ENCODE assay signal across 9 cellular contexts in the genomic region with DNA sequence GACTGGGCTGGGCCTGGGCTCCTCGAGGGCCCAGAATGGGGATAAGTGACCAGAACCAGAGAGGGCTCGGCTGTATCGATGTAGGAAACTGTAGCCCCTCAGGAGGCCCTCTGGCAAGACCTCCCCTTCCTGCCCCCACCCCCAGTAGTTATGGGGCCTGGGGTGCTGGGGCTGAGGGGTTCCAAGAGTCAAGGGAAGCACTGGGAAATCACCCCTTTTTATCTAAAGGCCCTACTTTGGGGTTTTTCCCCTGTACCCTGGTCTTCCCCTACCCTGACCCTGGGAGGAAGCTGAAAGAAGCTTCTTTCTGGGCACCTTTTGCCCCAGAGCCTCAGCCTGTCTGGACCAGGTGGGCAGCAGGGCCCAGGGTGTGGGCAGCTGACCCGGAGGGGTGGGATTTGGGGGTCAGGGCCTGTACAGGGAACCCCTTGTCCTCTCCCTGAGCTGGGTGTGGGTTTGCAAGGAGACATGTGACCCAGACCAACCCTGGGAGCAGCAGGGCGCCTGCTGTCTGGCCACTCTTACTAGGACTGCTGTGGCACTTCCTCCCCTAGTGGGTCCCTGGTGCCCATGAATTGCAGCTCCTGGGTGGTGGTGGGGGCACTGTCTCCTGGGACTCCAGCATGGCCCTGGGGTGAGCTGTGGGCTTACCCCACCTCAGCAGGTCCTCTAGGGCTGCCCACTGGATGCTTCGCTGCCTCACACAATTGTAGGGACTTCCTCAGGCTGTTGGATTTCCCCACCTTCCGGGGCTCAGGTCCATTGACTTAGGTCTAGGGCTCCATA. TPM values are rescaled to one million over a fixed set of nuclear protein-coding genes. Genes with fewer than 3 reads are reported as not detected.
A peak's percentile ranks its signal among the peaks of the same experiment; 100 is the strongest.
DNase-seq lines count a peak whose midpoint lies in the region; ATAC-seq lines count a peak whose summit lies in the region.
"Had no signal": no experiment of that assay in that cellular context is flagged by ENCODE, and none has a peak within 500 bp of the region (broad histone marks: within the 10 kb centered on the region; RNA-seq: fewer than 3 reads in every experiment).

No MANE protein-coding gene starts in this region.

- ATAC-seq in GM21717 (IDR thresholded peaks at IDR 0.05; ENCODE audit: unreplicated experiment) (peak; percentile 16), GM18498 (IDR thresholded peaks at IDR 0.05; ENCODE audit: unreplicated experiment) (no peak), HG03135 (IDR thresholded peaks at IDR 0.05; ENCODE audit: unreplicated experiment) (no peak)

- H3K9me3 ChIP-seq in BLaER1 treated with 17β-estradiol and CSF1 and Interleukin-3, amounts not matched to agents 10 nM and 100 nM (replicated peaks in 1 of 11), result no peaks in the 10 kb centered on the region

- peaks cover 4% of the 10 kb centered on the region for H3K36me3 Mint-ChIP-seq in activated T-helper 1 cell treated with anti-CD3 and anti-CD28 coated beads, Interleukin-12 subunit alpha, Interleukin-12 subunit beta, Interleukin-2, Interleukin-4 antibody, amounts not matched to agents 30 ng/mL and 10 ng/mL and 1 ng/mL, durations not matched to agents 14 hours and 24 hours and 36 hours (ENCODE audit: low read depth)

- H3K27ac ChIP-seq in BLaER1 treated with 17β-estradiol and CSF1 and Interleukin-3, amounts not matched to agents 10 nM and 100 nM, result peak overlapping the region in 5 of 11 experiments; percentile 69 to 77 (median 72); a peak in 11 of 22 replicates

- peak overlapping the region in 7 of 10 experiments; percentile 13 to 92 (median 77); a peak in 12 of 20 replicates for H3K4me3 ChIP-seq in BLaER1 treated with 17β-estradiol and CSF1 and Interleukin-3, amounts not matched to agents 10 nM and 100 nM

- H3K9me3 Mint-ChIP-seq in activated T-helper 1 cell treated with anti-CD3 and anti-CD28 coated beads, Interleukin-12 subunit alpha, Interleukin-12 subunit beta, Interleukin-2, Interleukin-4 antibody, amounts not matched to agents 30 ng/mL and 10 ng/mL and 1 ng/mL, durations not matched to agents 14 hours and 24 hours and 36 hours, result no peaks in the 10 kb centered on the region

- peaks cover 0 to 28% (median 0%) of the 10 kb centered on the region in 11 experiments; a peak in 5 of 22 replicates for H3K36me3 ChIP-seq in BLaER1 treated with 17β-estradiol and CSF1 and Interleukin-3, amounts not matched to agents 10 nM and 100 nM

- H3K4me2 ChIP-seq in BLaER1 treated with 17β-estradiol and CSF1 and Interleukin-3, amounts not matched to agents 10 nM and 100 nM, result peak overlapping the region; percentile 88 to 99 (median 96)

- peaks cover 60 to 89% (median 71%) of the 10 kb centered on the region in 10 experiments for H3K4me1 ChIP-seq in BLaER1 treated with 17β-estradiol and CSF1 and Interleukin-3, amounts not matched to agents 10 nM and 100 nM

- peaks cover 0 to 31% (median 4%) of the 10 kb centered on the region in 11 experiments; a peak in 9 of 22 replicates for H4K20me1 ChIP-seq in BLaER1 treated with 17β-estradiol and CSF1 and Interleukin-3, amounts not matched to agents 10 nM and 100 nM

- peaks cover 38% of the 10 kb centered on the region for H3K4me1 Mint-ChIP-seq in activated T-helper 1 cell treated with anti-CD3 and anti-CD28 coated beads, Interleukin-12 subunit alpha, Interleukin-12 subunit beta, Interleukin-2, Interleukin-4 antibody, amounts not matched to agents 30 ng/mL and 10 ng/mL and 1 ng/mL, durations not matched to agents 14 hours and 24 hours and 36 hours (ENCODE audit: low read depth)

- DNase-seq in activated T-helper 1 cell treated with anti-CD3 and anti-CD28 coated beads, Interleukin-12 subunit alpha, Interleukin-12 subunit beta, Interleukin-2, Interleukin-4 antibody, amounts not matched to agents 30 ng/mL and 10 ng/mL and 1 ng/mL, durations not matched to agents 14 hours and 24 hours and 36 hours (ENCODE audit: low spot score), result no peak
- DNase-seq in medulla oblongata (ENCODE audit: extremely low spot score) (peak; percentile 47), mucosa of gallbladder (ENCODE audit: low spot score) (no peak)
- DNase-seq in effector CD8-positive, alpha-beta T cell (lab: John Stamatoyannopoulos, UW), result no peak

- H3K4me3 Mint-ChIP-seq in activated T-helper 1 cell treated with anti-CD3 and anti-CD28 coated beads, Interleukin-12 subunit alpha, Interleukin-12 subunit beta, Interleukin-2, Interleukin-4 antibody, amounts not matched to agents 30 ng/mL and 10 ng/mL and 1 ng/mL, durations not matched to agents 14 hours and 24 hours and 36 hours, result peak overlapping the region; percentile 96

- peak overlapping the region; percentile 58 for H3K27ac Mint-ChIP-seq in activated T-helper 1 cell treated with anti-CD3 and anti-CD28 coated beads, Interleukin-12 subunit alpha, Interleukin-12 subunit beta, Interleukin-2, Interleukin-4 antibody, amounts not matched to agents 30 ng/mL and 10 ng/mL and 1 ng/mL, durations not matched to agents 14 hours and 24 hours and 36 hours

- peaks cover 20% of the 10 kb centered on the region for H3K27me3 Mint-ChIP-seq in activated T-helper 1 cell treated with anti-CD3 and anti-CD28 coated beads, Interleukin-12 subunit alpha, Interleukin-12 subunit beta, Interleukin-2, Interleukin-4 antibody, amounts not matched to agents 30 ng/mL and 10 ng/mL and 1 ng/mL, durations not matched to agents 14 hours and 24 hours and 36 hours (ENCODE audit: insufficient read depth)

- intact Hi-C loops in activated T-helper 1 cell treated with anti-CD3 and anti-CD28 coated beads, Interleukin-12 subunit alpha, Interleukin-12 subunit beta, Interleukin-2, Interleukin-4 antibody, amounts not matched to agents 30 ng/mL and 10 ng/mL and 1 ng/mL, durations not matched to agents 14 hours and 24 hours and 36 hours (cut with micrococcal nuclease), result loop anchor here (1.0 to 2.0 kb wide), 2 partner anchors 16 to 24 kb away; no protein-coding TSS in a partner anchor

- H3K9ac ChIP-seq in BLaER1 treated with 17β-estradiol and CSF1 and Interleukin-3, amounts not matched to agents 10 nM and 100 nM, result peak overlapping the region in 7 of 11 experiments; percentile 13 to 90 (median 56); a peak in 10 of 22 replicates

- peaks cover 18 to 60% (median 54%) of the 10 kb centered on the region in 11 experiments; a peak in 21 of 22 replicates for H3K27me3 ChIP-seq in BLaER1 treated with 17β-estradiol and CSF1 and Interleukin-3, amounts not matched to agents 10 nM and 100 nM

RNA-seq across cellular contexts. Expression of a gene that starts 1.5 kb away (rescaled TPM):
- 19.8 and 21.2 TPM in 2 replicates for total RNA-seq in activated T-helper 1 cell treated with anti-CD3 and anti-CD28 coated beads, Interleukin-12 subunit alpha, Interleukin-12 subunit beta, Interleukin-2, Interleukin-4 antibody, amounts not matched to agents 30 ng/mL and 10 ng/mL and 1 ng/mL, durations not matched to agents 14 hours and 24 hours and 36 hours
- total RNA-seq in mucosa of gallbladder, result 18.8 TPM
- total RNA-seq: glomerular endothelial cell had no signal

RNA-seq across cellular contexts. Expression of a gene that starts 28.8 kb away (rescaled TPM):
- not detected in 2 replicates for total RNA-seq in activated T-helper 1 cell treated with anti-CD3 and anti-CD28 coated beads, Interleukin-12 subunit alpha, Interleukin-12 subunit beta, Interleukin-2, Interleukin-4 antibody, amounts not matched to agents 30 ng/mL and 10 ng/mL and 1 ng/mL, durations not matched to agents 14 hours and 24 hours and 36 hours
- 5.2 TPM for total RNA-seq in mucosa of gallbladder
